ENCODE assay signal across 8 cellular contexts in the genomic region with DNA sequence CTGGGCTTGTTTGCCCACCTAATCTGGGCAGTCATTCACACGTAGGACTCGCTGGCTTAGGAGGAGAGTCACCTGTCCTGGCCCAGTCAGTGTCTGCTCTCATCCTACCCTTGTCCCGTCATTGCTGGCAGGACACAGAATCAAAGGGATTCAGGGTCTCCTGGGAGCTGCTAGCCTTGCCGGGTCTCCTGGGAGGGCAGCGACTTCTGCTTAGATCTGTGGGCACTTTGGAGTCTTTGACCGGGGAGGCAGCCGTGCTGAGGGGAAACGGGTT. TPM values are rescaled to one million over a fixed set of nuclear protein-coding genes. Genes with fewer than 3 reads are reported as not detected.
DNase-seq lines count a peak whose midpoint lies in the region; ATAC-seq and TF ChIP-seq lines count a peak whose summit lies in the region.

No MANE protein-coding gene starts in this region.

- no peak for ATAC-seq in HG02759 (IDR thresholded peaks at IDR 0.05; ENCODE audit: unreplicated experiment)

- H3K4me1 ChIP-seq in iPS-20b (ENCODE audit: insufficient read depth, low read length): peaks cover 22% of the 10 kb centered on the region
- H3K4me1 ChIP-seq in testis: peaks cover 58% of the 10 kb centered on the region

- POLR2A ChIA-PET in activated CD4-positive, alpha-beta T cell treated with anti-CD3 and anti-CD28 coated beads, Interleukin-2, amount 10 ng/mL, durations not matched to agents 7 days and 5 days (lab: Charles Lee): no interaction called here
- POLR2A ChIA-PET in activated CD4-positive, alpha-beta memory T cell treated with anti-CD3 and anti-CD28 coated beads for 36 hours (lab: Charles Lee): interaction anchor here (0.6 to 1.3 kb wide), 3 partner anchors 12 to 156 kb away, joined by 3 to 6 read pairs (median 3); no protein-coding TSS in a partner anchor

- H3K27me3 Mint-ChIP-seq in activated CD4-positive, alpha-beta T cell treated with anti-CD3 and anti-CD28 coated beads, Interleukin-2, amount 10 ng/mL, durations not matched to agents 7 days and 5 days: no peaks in the 10 kb centered on the region
- H3K27me3 Mint-ChIP-seq in activated CD4-positive, alpha-beta memory T cell treated with anti-CD3 and anti-CD28 coated beads for 36 hours: no peaks in the 10 kb centered on the region

- H3K27ac Mint-ChIP-seq in activated CD4-positive, alpha-beta T cell treated with anti-CD3 and anti-CD28 coated beads, Interleukin-2, amount 10 ng/mL, durations not matched to agents 7 days and 5 days: peak overlapping the region; percentile 98
- H3K27ac Mint-ChIP-seq in activated CD4-positive, alpha-beta memory T cell treated with anti-CD3 and anti-CD28 coated beads for 36 hours: peak overlapping the region; percentile 88

- intact Hi-C loops in activated CD4-positive, alpha-beta memory T cell treated with anti-CD3 and anti-CD28 coated beads for 36 hours (cut with micrococcal nuclease): no loop called here
- intact Hi-C loops in testis (cut with DNase I; ENCODE audit: low total_unique reads): no loop called here

- no peaks in the 10 kb centered on the region for H3K9me3 Mint-ChIP-seq in activated CD4-positive, alpha-beta T cell treated with anti-CD3 and anti-CD28 coated beads, Interleukin-2, amount 10 ng/mL, durations not matched to agents 7 days and 5 days
- no peaks in the 10 kb centered on the region for H3K9me3 Mint-ChIP-seq in activated CD4-positive, alpha-beta memory T cell treated with anti-CD3 and anti-CD28 coated beads for 36 hours

- peaks cover 65% of the 10 kb centered on the region for H3K4me1 Mint-ChIP-seq in activated CD4-positive, alpha-beta T cell treated with anti-CD3 and anti-CD28 coated beads, Interleukin-2, amount 10 ng/mL, durations not matched to agents 7 days and 5 days
- peaks cover 52% of the 10 kb centered on the region for H3K4me1 Mint-ChIP-seq in activated CD4-positive, alpha-beta memory T cell treated with anti-CD3 and anti-CD28 coated beads for 36 hours (ENCODE audit: low read depth)

- CTCF ChIA-PET in activated CD4-positive, alpha-beta T cell treated with anti-CD3 and anti-CD28 coated beads, Interleukin-2, amount 10 ng/mL, durations not matched to agents 7 days and 5 days (lab: Charles Lee): interaction anchor here (0.9 to 1.1 kb wide), 2 partner anchors 8 to 13 kb away, joined by 3 read pairs; no protein-coding TSS in a partner anchor
- CTCF ChIA-PET in activated CD4-positive, alpha-beta memory T cell treated with anti-CD3 and anti-CD28 coated beads for 36 hours (lab: Charles Lee): no interaction called here

- peak overlapping the region; percentile 54; the same call in 1 of the 2 replicates for H3K4me3 ChIP-seq in iPS-20b (ENCODE audit: low read length)
- peak overlapping the region; percentile 73 to 83 for H3K4me3 ChIP-seq in testis

- H3K9me3 ChIP-seq in iPS-20b (ENCODE audit: insufficient read depth, low read depth, low read length): no peaks in the 10 kb centered on the region
- no peaks in the 10 kb centered on the region for H3K9me3 ChIP-seq in testis

- no peak for TF ChIP-seq CTCF in testis (IDR thresholded peaks at IDR 0.05)

- no peak overlapping the region for H3K27ac ChIP-seq in iPS-20b (ENCODE audit: low read length)
- H3K27ac ChIP-seq in testis: peak overlapping the region; percentile 91 to 98

- H3K9ac ChIP-seq in iPS-20b (ENCODE audit: low read depth, low read length): peak overlapping the region; percentile 75; the same call in 1 of the 2 replicates

- DNase-seq in activated CD4-positive, alpha-beta T cell treated with anti-CD3 and anti-CD28 coated beads, Interleukin-2, amount 10 ng/mL, durations not matched to agents 7 days and 5 days: no peak
- DNase-seq in activated CD4-positive, alpha-beta T cell treated with anti-CD3 and anti-CD28 coated beads, Interleukin-2, amount 50 U/mL, for 1 hour: no peak
- no peak for DNase-seq in activated CD4-positive, alpha-beta memory T cell treated with anti-CD3 and anti-CD28 coated beads for 36 hours
- no peak for DNase-seq in testis
- DNase-seq in kidney glomerular epithelial cell (lab: John Stamatoyannopoulos, UW): no peak
- no peak for DNase-seq in NCI-H2196 (lab: John Stamatoyannopoulos, UW; ENCODE audit: unreplicated experiment)

- H3K27me3 ChIP-seq in iPS-20b (ENCODE audit: insufficient read depth, low read length) (peaks cover 93% of the 10 kb centered on the region), testis (no peaks in the 10 kb centered on the region)

- H3K36me3 Mint-ChIP-seq in activated CD4-positive, alpha-beta T cell treated with anti-CD3 and anti-CD28 coated beads, Interleukin-2, amount 10 ng/mL, durations not matched to agents 7 days and 5 days (ENCODE audit: low read depth): peaks cover 2% of the 10 kb centered on the region
- H3K36me3 Mint-ChIP-seq in activated CD4-positive, alpha-beta memory T cell treated with anti-CD3 and anti-CD28 coated beads for 36 hours: no peaks in the 10 kb centered on the region

- no peaks in the 10 kb centered on the region for H3K36me3 ChIP-seq in iPS-20b (ENCODE audit: insufficient read depth, low read depth, low read length)
- H3K36me3 ChIP-seq in testis (ENCODE audit: low read depth, missing control alignments): no peaks in the 10 kb centered on the region

- WGBS in testis, 2 donors: 7 to 42% methylated on average over 2 to 8 of the region's 8 CpGs

- peak overlapping the region; percentile 69 for H3K4me3 Mint-ChIP-seq in activated CD4-positive, alpha-beta T cell treated with anti-CD3 and anti-CD28 coated beads, Interleukin-2, amount 10 ng/mL, durations not matched to agents 7 days and 5 days
- H3K4me3 Mint-ChIP-seq in activated CD4-positive, alpha-beta memory T cell treated with anti-CD3 and anti-CD28 coated beads for 36 hours: peak overlapping the region; percentile 71

- no peak for TF ChIP-seq POLR2A in testis (IDR thresholded peaks at IDR 0.05)

RNA-seq across cellular contexts. Expression of gene RAI1, which starts 12.6 kb away (rescaled TPM):
- 10 to 100 TPM; 18.1 to 18.5 TPM for total RNA-seq in activated CD4-positive, alpha-beta T cell treated with anti-CD3 and anti-CD28 coated beads, Interleukin-2, amount 10 ng/mL, durations not matched to agents 7 days and 5 days
- 10 to 100 TPM; 10.5 to 11.0 TPM for total RNA-seq in activated CD4-positive, alpha-beta memory T cell treated with anti-CD3 and anti-CD28 coated beads for 36 hours
- 10 to 100 TPM; 42.8 to 44.5 TPM for total RNA-seq in testis
- polyA plus RNA-seq in testis (ENCODE audit: insufficient read depth, low read depth, low replicate concordance): 17.5 TPM
